ENCODE assay signal across 14 cellular contexts in genomic region chr3:197468866-197469382, GRCh38.
A peak's percentile ranks its signal among the peaks of the same experiment; 100 is the strongest.
DNase-seq lines count a peak whose midpoint lies in the region; ATAC-seq and TF ChIP-seq lines count a peak whose summit lies in the region.
"Had no signal": no experiment of that assay in that cellular context is flagged by ENCODE, and none has a peak within 500 bp of the region (broad histone marks: within the 10 kb centered on the region; RNA-seq: fewer than 3 reads in every experiment).

No MANE protein-coding gene starts in this region.

- no peak overlapping the region for H3K23ac ChIP-seq in neuronal stem cell (ENCODE audit: low read depth, low read length, poor library complexity)

- H3K4me3 ChIP-seq in Panc1 (ENCODE audit: low read depth in 2 of 2, low read length in 2 of 2): no peak overlapping the region
- H3K4me3 ChIP-seq in fibroblast of mammary gland (ENCODE audit: control insufficient read depth, low read depth, low read length): no peak overlapping the region
- no peak overlapping the region for H3K4me3 ChIP-seq in neuronal stem cell (ENCODE audit: low read length in 2 of 2)
- no peak overlapping the region for H3K4me3 ChIP-seq in CD4-positive, alpha-beta memory T cell (ENCODE audit: low read length in 2 of 2)
- H3K4me3 ChIP-seq: uterus had no signal

- peak overlapping the region; percentile 9 for H3K14ac ChIP-seq in neuronal stem cell (ENCODE audit: low read length)

- POLR2A ChIA-PET in Panc1 (lab: Charles Lee): interaction anchor here (0.5 kb wide), 1 partner anchor 361 kb away, joined by 4 read pairs; no protein-coding TSS in a partner anchor
- POLR2A ChIA-PET in CD4-positive, alpha-beta memory T cell (lab: Charles Lee; ENCODE audit: partially characterized antibody): no interaction called here

- WGBS in neuronal stem cell (ENCODE audit: extremely low coverage in 2 of 2, insufficient read length in 2 of 2, insufficient replicate concordance in 1 of 2), 2 donors: no CpG with 5 or more reads among the region's 5 CpGs

- intact Hi-C loops in Panc1 (cut with micrococcal nuclease; ENCODE audit: unreplicated experiment): no loop called here
- intact Hi-C loops in CD4-positive, alpha-beta memory T cell (cut with micrococcal nuclease): no loop called here

- TF ChIP-seq CTCF in Panc1 (IDR thresholded peaks at IDR 0.05): no peak
- no peak for TF ChIP-seq CTCF in fibroblast of mammary gland (conservative IDR thresholded peaks at IDR 0.05; ENCODE audit: control insufficient read depth, insufficient read depth, low read depth, low read length)

- DNase-seq in AG20443 (ENCODE audit: low spot score) (peak; percentile 22), Panc1 (ENCODE audit: low read depth, low spot score) (no peak), fibroblast of mammary gland (ENCODE audit: low read depth) (peak; percentile 85), neuronal stem cell (ENCODE audit: low spot score) (no peak), islet precursor cell (no peak), DMS53 (lab: John Stamatoyannopoulos, UW) (no peak)
- no peak for DNase-seq in CD4-positive, alpha-beta memory T cell
- DNase-seq: activated CD4-positive, alpha-beta memory T cell treated with anti-CD3 and anti-CD28 coated beads for 36 hours; foreskin keratinocyte; NCI-H1417 treated with DMSO at 0.1 percent for 48 hours; uterus had no signal

- no peaks in the 10 kb centered on the region for H3K9me3 Mint-ChIP-seq in CD4-positive, alpha-beta memory T cell
- H3K9me3 Mint-ChIP-seq: activated CD4-positive, alpha-beta memory T cell treated with anti-CD3 and anti-CD28 coated beads for 36 hours; neural crest cell; T-helper 2 cell treated with Interferon-gamma antibody and Interleukin-4, amounts not matched to agents 5 μg/mL and 100 μg/mL, for 36 hours had no signal

- no peak overlapping the region for H3K4me2 ChIP-seq in neuronal stem cell (ENCODE audit: insufficient read depth, low read length, poor library complexity, severe bottlenecking)

- H3K9me3 ChIP-seq in Panc1 (ENCODE audit: control insufficient read depth, insufficient read depth, low read depth, low read length) (no peaks in the 10 kb centered on the region), neuronal stem cell (replicated peaks in 1 of 2; ENCODE audit: control insufficient read depth in 2 of 2, insufficient read depth in 1 of 2, low read depth in 1 of 2, low read length in 2 of 2) (peaks cover 0 to 1% of the 10 kb centered on the region in 2 donors)
- H3K9me3 ChIP-seq in CD4-positive, alpha-beta memory T cell (ENCODE audit: control insufficient read depth in 1 of 2, low read length in 2 of 2): no peaks in the 10 kb centered on the region
- H3K9me3 ChIP-seq: uterus had no signal

- H2BK120ac ChIP-seq in neuronal stem cell (ENCODE audit: low read depth, low read length): no peak overlapping the region

- no peak overlapping the region for H3K4ac ChIP-seq in neuronal stem cell (ENCODE audit: low read length)

- H3K4me3 Mint-ChIP-seq in CD4-positive, alpha-beta memory T cell: no peak overlapping the region
- H3K4me3 Mint-ChIP-seq: activated CD4-positive, alpha-beta memory T cell treated with anti-CD3 and anti-CD28 coated beads for 36 hours; neural crest cell; T-helper 2 cell treated with Interferon-gamma antibody and Interleukin-4, amounts not matched to agents 5 μg/mL and 100 μg/mL, for 36 hours had no signal

- H2AFZ ChIP-seq in neuronal stem cell (ENCODE audit: low read length): no peak overlapping the region

- H4K91ac ChIP-seq in neuronal stem cell (ENCODE audit: low read depth, low read length, poor library complexity): no peak overlapping the region

- H2BK15ac ChIP-seq in neuronal stem cell (ENCODE audit: low read length): peak overlapping the region; percentile 63

- BruUV-seq in Panc1 (replicated peaks; lab: Mats Ljungman, UMichigan): no TSS peak

- no peak overlapping the region for H4K8ac ChIP-seq in neuronal stem cell (ENCODE audit: low read depth, low read length)

- H3K27me3 ChIP-seq in Panc1 (ENCODE audit: control insufficient read depth, insufficient read depth, low read length) (no peaks in the 10 kb centered on the region), neuronal stem cell (ENCODE audit: control insufficient read depth in 3 of 3, insufficient read depth in 3 of 3, low read depth in 1 of 3, low read length in 3 of 3) (peaks cover 0 to 4% (median 0%) of the 10 kb centered on the region in 3 experiments)
- H3K27me3 ChIP-seq in CD4-positive, alpha-beta memory T cell (ENCODE audit: insufficient read depth, low read length): no peaks in the 10 kb centered on the region
- H3K27me3 ChIP-seq: foreskin keratinocyte, uterus had no signal

- no peaks in the 10 kb centered on the region for H3K36me3 Mint-ChIP-seq in CD4-positive, alpha-beta memory T cell
- H3K36me3 Mint-ChIP-seq: activated CD4-positive, alpha-beta memory T cell treated with anti-CD3 and anti-CD28 coated beads for 36 hours had no signal

- H3K36me3 ChIP-seq in Panc1 (ENCODE audit: control insufficient read depth, insufficient read depth, low read length) (no peaks in the 10 kb centered on the region), neuronal stem cell (replicated peaks in 1 of 2; ENCODE audit: control insufficient read depth in 2 of 2, insufficient read depth in 2 of 2, low read length in 2 of 2) (no peaks in the 10 kb centered on the region)
- H3K36me3 ChIP-seq in CD4-positive, alpha-beta memory T cell (ENCODE audit: insufficient read depth, low read length): no peaks in the 10 kb centered on the region
- H3K36me3 ChIP-seq: uterus had no signal

- H3K27me3 Mint-ChIP-seq in CD4-positive, alpha-beta memory T cell: peaks cover 28 to 35% of the 10 kb centered on the region in 2 donors

- in situ Hi-C loops in Panc1 (cut with HindIII; ENCODE audit: low pct_unique_long_range_greater_than_20kb, low sequenced_read_pairs): no loop called here

- H3K79me1 ChIP-seq in neuronal stem cell (ENCODE audit: low read depth, low read length): no peaks in the 10 kb centered on the region

- no peak overlapping the region for H2AK5ac ChIP-seq in neuronal stem cell (ENCODE audit: low read depth, low read length)

- CTCF ChIA-PET in Panc1 (lab: Charles Lee): no interaction called here
- CTCF ChIA-PET in CD4-positive, alpha-beta memory T cell (lab: Charles Lee; ENCODE audit: partially characterized antibody): no interaction called here

- H3K4me1 ChIP-seq in Panc1 (ENCODE audit: control insufficient read depth, insufficient read depth, low read length) (peaks cover 26% of the 10 kb centered on the region), neuronal stem cell (ENCODE audit: control insufficient read depth in 2 of 2, insufficient read depth in 1 of 2, low read depth in 1 of 2, low read length in 2 of 2) (peaks cover 29 to 33% of the 10 kb centered on the region in 2 donors)
- H3K4me1 ChIP-seq in CD4-positive, alpha-beta memory T cell (ENCODE audit: insufficient read depth, low read length): no peaks in the 10 kb centered on the region
- H3K4me1 ChIP-seq: uterus had no signal

- H2BK5ac ChIP-seq in neuronal stem cell (ENCODE audit: low read length): no peak overlapping the region

- ATAC-seq in Panc1 (peak; percentile 32), HG02571 (IDR thresholded peaks at IDR 0.05; ENCODE audit: unreplicated experiment) (no peak)
- ATAC-seq: foreskin keratinocyte had no signal

- H3K27ac ChIP-seq in Panc1 (ENCODE audit: low read length) (no peak overlapping the region), neuronal stem cell (replicated peaks; ENCODE audit: low read length) (no peak overlapping the region)
- no peak overlapping the region for H3K27ac ChIP-seq in CD4-positive, alpha-beta memory T cell (ENCODE audit: low read depth, low read length)
- H3K27ac ChIP-seq: foreskin keratinocyte, uterus had no signal

- H3K18ac ChIP-seq in neuronal stem cell (ENCODE audit: low read length): peak overlapping the region; percentile 73

- H3K27ac Mint-ChIP-seq in CD4-positive, alpha-beta memory T cell: no peak overlapping the region
- H3K27ac Mint-ChIP-seq: activated CD4-positive, alpha-beta memory T cell treated with anti-CD3 and anti-CD28 coated beads for 36 hours; T-helper 2 cell treated with Interferon-gamma antibody and Interleukin-4, amounts not matched to agents 5 μg/mL and 100 μg/mL, for 36 hours had no signal

- H3K4me1 Mint-ChIP-seq in CD4-positive, alpha-beta memory T cell: no peaks in the 10 kb centered on the region

- H2BK12ac ChIP-seq in neuronal stem cell (ENCODE audit: low read length): no peak overlapping the region

- H3K9ac ChIP-seq in neuronal stem cell (ENCODE audit: low read depth, low read length, poor library complexity): no peak overlapping the region

Comparison
In these comparisons a context has a peak if more than half of its experiments do, and no peak if none do; other contexts are left out.
1. DNase-seq: peak in AG20443 (single experiment) and fibroblast of mammary gland (single experiment); none in Panc1 (single experiment), neuronal stem cell (single experiment), islet precursor cell (single experiment), DMS53 (single experiment) and CD4-positive, alpha-beta memory T cell (0 of 5).